In genomic region chr19:39293394-39293793, GRCh38 we compare ENCODE assay signal across 34 cellular contexts. TPM values are rescaled to one million over a fixed set of nuclear protein-coding genes. Genes with fewer than 3 reads are reported as not detected.
"Had no signal": no experiment of that assay in that cellular context is flagged by ENCODE, and none has a peak within 500 bp of the region (broad histone marks: within the 10 kb centered on the region; RNA-seq: fewer than 3 reads in every experiment).

No MANE protein-coding gene starts in this region.

- H3K9me3 Mint-ChIP-seq: immature natural killer cell; natural killer cell; nephron progenitor cell; neural progenitor cell; stimulated activated memory B cell treated with anti-CD40 and anti-IgM and Interleukin-4, amounts not matched to agents 10 μg/mL and 1 μg/mL and 100 μg/mL, for 72 hours; stimulated activated naive CD8-positive, alpha-beta T cell treated with anti-CD3 and anti-CD28 coated beads, Interleukin-15, amount 100 ng/mL, for 72 hours; type B pancreatic cell had no signal

- H3K27ac Mint-ChIP-seq: mesothelial cell of epicardium; naive B cell; nephron progenitor cell; neural progenitor cell; stimulated activated memory B cell treated with anti-CD40 and anti-IgM and Interleukin-4, amounts not matched to agents 10 μg/mL and 1 μg/mL and 100 μg/mL, for 72 hours; type B pancreatic cell had no signal

- H3K4me1 Mint-ChIP-seq: naive B cell; neural progenitor cell; stimulated activated memory B cell treated with anti-CD40 and anti-IgM and Interleukin-4, amounts not matched to agents 10 μg/mL and 1 μg/mL and 100 μg/mL, for 72 hours had no signal

- H3K9me3 ChIP-seq: left lung, ovary, prostate gland, vagina had no signal

- H3K4me3 Mint-ChIP-seq: immature natural killer cell; mesothelial cell of epicardium; naive B cell; natural killer cell; nephron progenitor cell; neural progenitor cell; stimulated activated memory B cell treated with anti-CD40 and anti-IgM and Interleukin-4, amounts not matched to agents 10 μg/mL and 1 μg/mL and 100 μg/mL, for 72 hours; stimulated activated naive CD8-positive, alpha-beta T cell treated with anti-CD3 and anti-CD28 coated beads, Interleukin-15, amount 100 ng/mL, for 72 hours; type B pancreatic cell had no signal

- ATAC-seq: left colon; left lung; natural killer cell; right cardiac atrium; sciatic nerve; stimulated activated memory B cell treated with anti-CD40 and anti-IgM and Interleukin-4, amounts not matched to agents 10 μg/mL and 1 μg/mL and 100 μg/mL, for 72 hours; stimulated activated naive CD8-positive, alpha-beta T cell treated with anti-CD3 and anti-CD28 coated beads, Interleukin-15, amount 100 ng/mL, for 72 hours had no signal

- H3K36me3 Mint-ChIP-seq: mesothelial cell of epicardium; naive B cell; natural killer cell; neural progenitor cell; stimulated activated memory B cell treated with anti-CD40 and anti-IgM and Interleukin-4, amounts not matched to agents 10 μg/mL and 1 μg/mL and 100 μg/mL, for 72 hours; type B pancreatic cell had no signal

- H3K27me3 Mint-ChIP-seq: stimulated activated naive CD8-positive, alpha-beta T cell treated with anti-CD3 and anti-CD28 coated beads, Interleukin-15, amount 100 ng/mL, for 72 hours had no signal

- H3K4me3 ChIP-seq: left lung, lung, neural progenitor cell, ovary, prostate gland, tibial nerve, vagina had no signal

- H3K27ac ChIP-seq: left lung, neural progenitor cell, ovary, prostate gland, tibial nerve, vagina had no signal

- H3K4me1 ChIP-seq: left lung, neural progenitor cell, prostate gland, tibial nerve, vagina had no signal

- H3K36me3 ChIP-seq: left lung, neural progenitor cell, ovary, prostate gland, tibial nerve, vagina had no signal

- DNase-seq: hypothalamus; immature natural killer cell; kidney; left colon; left lung; mesendoderm; naive B cell; natural killer cell; nephron progenitor cell; ovary; retina; right cardiac atrium; small intestine; stimulated activated CD4-positive, alpha-beta T cell treated with anti-CD3 and anti-CD28 coated beads, Interleukin-1b, Interleukin-23, amount 100 ng/mL, for 48 hours; stimulated activated CD4-positive, alpha-beta T cell treated with anti-CD3 and anti-CD28 coated beads, Interleukin-2, amount 100 ng/mL, for 48 hours; stimulated activated CD4-positive, alpha-beta T cell treated with anti-CD3 and anti-CD28 coated beads, Interleukin-4, amount 100 ng/mL, for 4 hours; stimulated activated CD8-positive, alpha-beta memory T cell treated with anti-CD3 and anti-CD28 coated beads, Interleukin-4, amount 100 ng/mL, for 48 hours; stimulated activated naive CD4-positive, alpha-beta T cell treated with Interleukin-2 at 50 U/mL for 16 hours; stimulated activated naive CD8-positive, alpha-beta T cell treated with anti-CD3 and anti-CD28 coated beads, Interleukin-15, amount 100 ng/mL, for 72 hours; substantia nigra had no signal

- H3K27me3 ChIP-seq: ovary, vagina had no signal

RNA-seq across cellular contexts. Expression of gene IFNL1, which starts 2.8 kb away (rescaled TPM):
- total RNA-seq: kidney, left colon, left lung, lower leg skin, lung, mesothelial cell of epicardium, mononuclear cell, omental fat pad, ovary, prostate gland, right cardiac atrium, sciatic nerve, temporal lobe, tibial nerve, urinary bladder, vagina had no signal
- polyA plus RNA-seq: ovary, right cardiac atrium, small intestine, urinary bladder had no signal

RNA-seq across cellular contexts. Expression of gene IFNL2, which starts 25.2 kb away (rescaled TPM):
- total RNA-seq: kidney, left colon, left lung, lower leg skin, lung, mesothelial cell of epicardium, mononuclear cell, natural killer cell, omental fat pad, ovary, prostate gland, right cardiac atrium, sciatic nerve, temporal lobe, tibial nerve, urinary bladder, vagina had no signal
- polyA plus RNA-seq: immature natural killer cell, lung, ovary, right cardiac atrium, small intestine, urinary bladder had no signal

RNA-seq across cellular contexts. Expression of gene GMFG, which starts 42.4 kb away (rescaled TPM):
- total RNA-seq: mesothelial cell of epicardium had no signal

RNA-seq across cellular contexts. Expression of gene IFNL4, which starts 44.7 kb away (rescaled TPM):
- total RNA-seq: kidney, left colon, left lung, lower leg skin, lung, natural killer cell, omental fat pad, prostate gland, right cardiac atrium, sciatic nerve, temporal lobe, tibial nerve, urinary bladder, vagina had no signal
- polyA plus RNA-seq: lung, ovary, right cardiac atrium, small intestine, urinary bladder had no signal
